ENCODE assay signal across 1 cellular context in the genomic region with DNA sequence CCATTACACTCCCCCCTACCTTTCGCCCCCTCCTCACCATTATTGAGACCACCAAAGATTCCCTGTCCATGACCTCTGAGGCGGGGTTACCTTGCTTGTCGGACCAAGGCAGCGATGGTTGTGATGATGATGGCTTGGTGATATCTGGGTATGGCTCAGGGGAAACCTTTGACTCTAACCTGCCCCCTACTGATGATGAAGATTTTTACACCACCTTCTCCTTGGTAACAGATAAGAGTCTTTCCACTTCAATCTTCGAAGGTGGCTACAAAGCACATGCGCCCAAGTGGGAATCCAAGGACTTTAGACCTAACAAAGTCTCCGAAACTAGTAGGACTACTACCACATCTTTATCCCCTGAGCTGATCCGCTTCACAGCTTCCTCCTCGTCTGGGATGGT.
TF ChIP-seq lines count a peak whose summit lies in the region.

No MANE protein-coding gene starts in this region.

TF ChIP-seq in liver, 16 proteins besides CTCF, POLR2A, EP300 and RAD21 (continued from another document):
- TF ChIP-seq, protein P1, sequence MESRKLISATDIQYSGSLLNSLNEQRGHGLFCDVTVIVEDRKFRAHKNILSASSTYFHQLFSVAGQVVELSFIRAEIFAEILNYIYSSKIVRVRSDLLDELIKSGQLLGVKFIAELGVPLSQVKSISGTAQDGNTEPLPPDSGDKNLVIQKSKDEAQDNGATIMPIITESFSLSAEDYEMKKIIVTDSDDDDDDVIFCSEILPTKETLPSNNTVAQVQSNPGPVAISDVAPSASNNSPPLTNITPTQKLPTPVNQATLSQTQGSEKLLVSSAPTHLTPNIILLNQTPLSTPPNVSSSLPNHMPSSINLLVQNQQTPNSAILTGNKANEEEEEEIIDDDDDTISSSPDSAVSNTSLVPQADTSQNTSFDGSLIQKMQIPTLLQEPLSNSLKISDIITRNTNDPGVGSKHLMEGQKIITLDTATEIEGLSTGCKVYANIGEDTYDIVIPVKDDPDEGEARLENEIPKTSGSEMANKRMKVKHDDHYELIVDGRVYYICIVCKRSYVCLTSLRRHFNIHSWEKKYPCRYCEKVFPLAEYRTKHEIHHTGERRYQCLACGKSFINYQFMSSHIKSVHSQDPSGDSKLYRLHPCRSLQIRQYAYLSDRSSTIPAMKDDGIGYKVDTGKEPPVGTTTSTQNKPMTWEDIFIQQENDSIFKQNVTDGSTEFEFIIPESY (IDR thresholded peaks at IDR 0.05) = no peak
- TF ChIP-seq NR2F2 (IDR thresholded peaks at IDR 0.05) (no peak), TAF1 (conservative IDR thresholded peaks at IDR 0.05) (no peak), RXRA (IDR thresholded peaks at IDR 0.05) (no peak)
